10 cellular contexts compared by ENCODE assay signal in genomic region chr3:20061331-20061730, GRCh38. TPM values are rescaled to one million over a fixed set of nuclear protein-coding genes. Genes with fewer than 3 reads are reported as not detected.
DNase-seq lines count a peak whose midpoint lies in the region; ATAC-seq and TF ChIP-seq lines count a peak whose summit lies in the region.
"Had no signal": no experiment of that assay in that cellular context is flagged by ENCODE, and none has a peak within 500 bp of the region (broad histone marks: within the 10 kb centered on the region; RNA-seq: fewer than 3 reads in every experiment).

No MANE protein-coding gene starts in this region.

- H3K9me3 Mint-ChIP-seq in T-helper 1 cell treated with Interleukin-12 subunit alpha and Interleukin-12 subunit beta and Interleukin-4 antibody, amounts not matched to agents 30 μg/mL and 1 μg/mL, for 36 hours: peaks cover 4% of the 10 kb centered on the region
- no peaks in the 10 kb centered on the region for H3K9me3 Mint-ChIP-seq in MCF 10A (ENCODE audit: unreplicated experiment)

- H3K36me3 ChIP-seq in spleen: no peaks in the 10 kb centered on the region

- peak overlapping the region in 7 of 8 donors; percentile 71 to 86 (median 80) for H3K27ac ChIP-seq in spleen

- H3K27me3 Mint-ChIP-seq in T-helper 1 cell treated with Interleukin-12 subunit alpha and Interleukin-12 subunit beta and Interleukin-4 antibody, amounts not matched to agents 30 μg/mL and 1 μg/mL, for 36 hours (ENCODE audit: low read depth): no peaks in the 10 kb centered on the region
- no peaks in the 10 kb centered on the region for H3K27me3 Mint-ChIP-seq in MCF 10A (ENCODE audit: insufficient read depth, unreplicated experiment)

- H3K36me3 Mint-ChIP-seq in T-helper 1 cell treated with Interleukin-12 subunit alpha and Interleukin-12 subunit beta and Interleukin-4 antibody, amounts not matched to agents 30 μg/mL and 1 μg/mL, for 36 hours (ENCODE audit: low read depth): peaks cover 20% of the 10 kb centered on the region
- no peaks in the 10 kb centered on the region for H3K36me3 Mint-ChIP-seq in MCF 10A (ENCODE audit: insufficient read depth, unreplicated experiment)

- no peak for TF ChIP-seq CTCF in MCF 10A (IDR thresholded peaks at IDR 0.05; ENCODE audit: unreplicated experiment)
- no peak for TF ChIP-seq CTCF in spleen (IDR thresholded peaks at IDR 0.05 in 8 of 11, conservative IDR thresholded peaks at IDR 0.05 in 3 of 11)

- H3K9me3 ChIP-seq in spleen: no peaks in the 10 kb centered on the region

- POLR2A ChIA-PET in MCF 10A (lab: Yijun Ruan, JAX): interaction anchor here (1.3 to 1.5 kb wide), 3 partner anchors 13 to 115 kb away, joined by 3 to 4 read pairs (median 3); partner anchors contain the start of gene RAB5A

- H3K27ac Mint-ChIP-seq in T-helper 1 cell treated with Interleukin-12 subunit alpha and Interleukin-12 subunit beta and Interleukin-4 antibody, amounts not matched to agents 30 μg/mL and 1 μg/mL, for 36 hours: peak overlapping the region; percentile 18
- H3K27ac Mint-ChIP-seq in MCF 10A (ENCODE audit: low read depth, unreplicated experiment): no peak overlapping the region

- peak; percentile 14 for ATAC-seq in HG03103 (IDR thresholded peaks at IDR 0.05; ENCODE audit: low read depth, unreplicated experiment)
- no peak for ATAC-seq in left lobe of liver
- no peak for ATAC-seq in HG03108 (IDR thresholded peaks at IDR 0.05; ENCODE audit: unreplicated experiment)

- DNase-seq in T-helper 1 cell (no peak), MCF 10A (ENCODE audit: unreplicated experiment) (no peak), spleen (no peak), left lobe of liver (ENCODE audit: low spot score) (no peak), SK-N-DZ (ENCODE audit: low spot score) (no peak)

- peak overlapping the region; percentile 26 for H3K4me3 Mint-ChIP-seq in T-helper 1 cell treated with Interleukin-12 subunit alpha and Interleukin-12 subunit beta and Interleukin-4 antibody, amounts not matched to agents 30 μg/mL and 1 μg/mL, for 36 hours
- H3K4me3 Mint-ChIP-seq in MCF 10A (ENCODE audit: unreplicated experiment): peak overlapping the region; percentile 65

- CTCF ChIA-PET in MCF 10A (lab: Yijun Ruan, JAX): no interaction called here

- no peaks in the 10 kb centered on the region for H3K27me3 ChIP-seq in spleen (replicated peaks in 1 of 7)

- BruUV-seq in MCF 10A (replicated peaks; lab: Mats Ljungman, UMichigan): no TSS peak

- H3K4me1 ChIP-seq in spleen: peaks cover 15 to 85% (median 46%) of the 10 kb centered on the region in 6 donors

- TF ChIP-seq POLR2A in spleen (IDR thresholded peaks at IDR 0.05): no peak

- peaks cover 43% of the 10 kb centered on the region for H3K4me1 Mint-ChIP-seq in T-helper 1 cell treated with Interleukin-12 subunit alpha and Interleukin-12 subunit beta and Interleukin-4 antibody, amounts not matched to agents 30 μg/mL and 1 μg/mL, for 36 hours (ENCODE audit: low read depth)
- H3K4me1 Mint-ChIP-seq in MCF 10A (ENCODE audit: insufficient read depth, unreplicated experiment): peaks cover 26% of the 10 kb centered on the region

- intact Hi-C loops in MCF 10A (cut with micrococcal nuclease): no loop called here
- intact Hi-C loops in spleen (cut with DNase I; ENCODE audit: low total_unique reads): no loop called here

- WGBS in spleen, 5 donors: 49 to 78% (median 68%) methylated on average over 4 of the region's 4 CpGs

- H3K4me3 ChIP-seq in spleen: peak overlapping the region in 1 of 8 donors; percentile 39

RNA-seq across cellular contexts. Expression of gene KAT2B, which starts 21.1 kb away (rescaled TPM):
- total RNA-seq in MCF 10A (2022): 9.4 and 10.4 TPM in 2 replicates
- 10 to 100 TPM; 39.1 to 64.3 (median 58.0) TPM for total RNA-seq in spleen
- 10 to 100 TPM; 13.6 to 17.6 (median 14.9) TPM for polyA plus RNA-seq in spleen
- 25.6 TPM for total RNA-seq in left lobe of liver
- polyA plus RNA-seq in SK-N-DZ (2014; cell fraction: cytosol; rRNA removed): 4.2 and 5.1 TPM in 2 replicates
- polyA plus RNA-seq in SK-N-DZ (2014; cell fraction: nucleus; rRNA removed): 12.2 and 18.5 TPM in 2 replicates

RNA-seq across cellular contexts. Expression of gene PP2D1, which starts 49.3 kb away (rescaled TPM):
- total RNA-seq in MCF 10A (2022) (not detected in 2 replicates), spleen (not detected), left lobe of liver (not detected)
- not detected for polyA plus RNA-seq in spleen
- not detected in 2 replicates for polyA plus RNA-seq in SK-N-DZ (2014; cell fraction: cytosol; rRNA removed)
- not detected in 2 replicates for polyA plus RNA-seq in SK-N-DZ (2014; cell fraction: nucleus; rRNA removed)
- total RNA-seq: fibroblast of lung, HT1080 had no signal
- polyA plus RNA-seq: fibroblast of lung had no signal
